ENCODE assay signal across 29 cellular contexts in the genomic region with DNA sequence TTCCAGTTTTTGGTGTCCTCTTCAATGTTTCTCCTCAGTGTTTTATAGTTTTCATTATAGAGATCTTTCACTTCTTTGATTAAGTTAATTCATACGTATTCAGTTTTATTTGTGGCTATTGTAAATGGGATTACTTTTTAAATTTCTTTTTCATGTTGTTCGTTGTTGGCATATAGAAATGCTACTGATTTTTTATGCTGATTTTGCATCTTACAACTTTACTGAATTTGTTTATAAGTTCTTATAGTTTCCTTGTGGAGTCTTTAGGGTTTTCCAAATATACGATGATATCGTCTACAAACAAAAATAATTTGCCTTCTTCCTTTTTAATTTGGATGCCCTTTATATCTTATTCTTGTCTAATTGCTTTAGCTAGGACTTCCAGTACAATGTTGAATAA. TPM values are rescaled to one million over a fixed set of nuclear protein-coding genes. Genes with fewer than 3 reads are reported as not detected.
DNase-seq lines count a peak whose midpoint lies in the region; ATAC-seq, FAIRE-seq and TF ChIP-seq lines count a peak whose summit lies in the region.
"Had no signal": no experiment of that assay in that cellular context is flagged by ENCODE, and none has a peak within 500 bp of the region (broad histone marks: within the 10 kb centered on the region; RNA-seq: fewer than 3 reads in every experiment).

No MANE protein-coding gene starts in this region.

- no peak overlapping the region for H4K91ac ChIP-seq in IMR-90 (ENCODE audit: insufficient read depth, low read depth, low read length)

- no peak for DNase-seq in A549 (ENCODE audit: low read depth in 1 of 2, low spot score in 1 of 2)
- DNase-seq in IMR-90, result no peak
- no peak for DNase-seq in K562 (ENCODE audit: extremely low read depth in 1 of 4, low spot score in 3 of 4)
- DNase-seq in type B pancreatic cell (ENCODE audit: extremely low spot score, unreplicated experiment), result no peak
- DNase-seq: 8988T; BE2C; C1 segment of cervical spinal cord; CD4-positive, alpha-beta memory T cell; CD4-positive, CD25-positive, alpha-beta regulatory T cell; CD8-positive, alpha-beta memory T cell; COR-L47; DMS 273 treated with DMSO at 0.1 percent for 48 hours; DMS153; DMS53; DMS79; DND-41; EL; GDM1 had no signal

- no peak overlapping the region for H3K56ac ChIP-seq in IMR-90 (ENCODE audit: extremely low read depth, insufficient read depth, low read length)

- H2BK15ac ChIP-seq in IMR-90 (ENCODE audit: low read depth, low read length), result no peak overlapping the region

- H3K36me3 ChIP-seq in IMR-90 (ENCODE audit: control insufficient read depth, insufficient read depth, low read length), result no peaks in the 10 kb centered on the region
- H3K36me3 ChIP-seq in K562 (ENCODE audit: control insufficient read depth, insufficient read depth, low read length), result no peaks in the 10 kb centered on the region
- H3K36me3 ChIP-seq: BE2C, BLaER1 had no signal

- H3K27ac Mint-ChIP-seq in type B pancreatic cell, result no peak overlapping the region
- H3K27ac Mint-ChIP-seq: CD14-positive monocyte; CD4-positive, alpha-beta memory T cell; CD4-positive, CD25-positive, alpha-beta regulatory T cell; CD8-positive, alpha-beta memory T cell had no signal

- H3K4me2 ChIP-seq in A549 (no peak overlapping the region), IMR-90 (ENCODE audit: low read depth, low read length) (no peak overlapping the region), K562 (ENCODE audit: insufficient read depth, low read length) (no peak overlapping the region)
- H3K4me2 ChIP-seq: BLaER1 had no signal

- TF ChIP-seq EP300 in A549 (IDR thresholded peaks at IDR 0.05) (no peak), K562 (IDR thresholded peaks at IDR 0.05; ENCODE audit: low read length) (no peak)

- in situ Hi-C loops in IMR-90 (cut with MboI; ENCODE audit: low sequenced_read_pairs) (no loop called here), K562 (cut with MboI) (no loop called here)

- no peak overlapping the region for H4K8ac ChIP-seq in IMR-90 (ENCODE audit: low read depth in 2 of 2, low read length in 2 of 2)

- no peak for ATAC-seq in A549
- no peak for ATAC-seq in IMR-90 (ENCODE audit: low read depth)
- no peak for ATAC-seq in K562
- no peak for ATAC-seq in GM18873 (IDR thresholded peaks at IDR 0.05; ENCODE audit: low FRiP score, unreplicated experiment)
- ATAC-seq: GM12878 had no signal

- peaks cover 15% of the 10 kb centered on the region for H3K4me1 ChIP-seq in A549
- peaks cover 6% of the 10 kb centered on the region for H3K4me1 ChIP-seq in IMR-90 (ENCODE audit: control insufficient read depth, insufficient read depth, low read length)
- H3K4me1 ChIP-seq in K562 (replicated peaks in 1 of 2; ENCODE audit: control insufficient read depth in 2 of 2, insufficient read depth in 2 of 2, low read length in 2 of 2), result peaks cover 9 to 11% of the 10 kb centered on the region in 2 experiments
- H3K4me1 ChIP-seq: BE2C had no signal

- H3K23ac ChIP-seq in IMR-90 (ENCODE audit: low read depth, low read length), result no peak overlapping the region

- no peak overlapping the region for H3K18ac ChIP-seq in IMR-90 (ENCODE audit: low read depth, low read length)

- no peaks in the 10 kb centered on the region for H3K9me3 Mint-ChIP-seq in type B pancreatic cell

- H3K9me3 ChIP-seq in A549 (peaks cover 6% of the 10 kb centered on the region; the same call in 2 of the 3 replicates), IMR-90 (ENCODE audit: control insufficient read depth, insufficient read depth, low read length) (no peaks in the 10 kb centered on the region), K562 (replicated peaks; ENCODE audit: control insufficient read depth, insufficient read depth, low read depth, low read length) (no peaks in the 10 kb centered on the region; the same call in 1 of the 2 replicates)
- H3K9me3 ChIP-seq: BE2C had no signal

- TF ChIP-seq RAD21 in A549 (conservative IDR thresholded peaks at IDR 0.05 in 1 of 2, IDR thresholded peaks at IDR 0.05 in 1 of 2) (no peak), IMR-90 (IDR thresholded peaks at IDR 0.05; ENCODE audit: low read length) (no peak), K562 (CRISPR knock-in tag; conservative IDR thresholded peaks at IDR 0.05 in 1 of 2, IDR thresholded peaks at IDR 0.05 in 1 of 2) (no peak)

- H3K27me3 Mint-ChIP-seq in type B pancreatic cell, result peaks cover 29% of the 10 kb centered on the region

- H2AFZ ChIP-seq in IMR-90 (replicated peaks; ENCODE audit: low read length, poor library complexity), result no peak overlapping the region
- no peak overlapping the region for H2AFZ ChIP-seq in K562 (ENCODE audit: low read depth, low read length)

- no peak for FAIRE-seq in A549 (lab: Jason Lieb, UNC)
- FAIRE-seq in K562 (lab: Jason Lieb, UNC), result no peak
- FAIRE-seq: A204.1, GM12878, GM12892, GM18507, GM19239 had no signal

- POLR2A ChIA-PET in A549 (lab: Yijun Ruan, JAX) (no interaction called here), IMR-90 (lab: Charles Lee; ENCODE audit: unreplicated experiment) (no interaction called here), K562 (lab: Yijun Ruan, JAX) (no interaction called here)

- no peaks in the 10 kb centered on the region for H4K20me1 ChIP-seq in IMR-90 (ENCODE audit: insufficient read depth, low read length)
- no peaks in the 10 kb centered on the region for H4K20me1 ChIP-seq in K562 (replicated peaks; ENCODE audit: control insufficient read depth, insufficient read depth, low read length)
- H4K20me1 ChIP-seq: BLaER1 had no signal

- TF ChIP-seq POLR2A in A549 (IDR thresholded peaks at IDR 0.05; ENCODE audit: low read length) (no peak), IMR-90 (IDR thresholded peaks at IDR 0.05; ENCODE audit: low read depth, low read length) (no peak), K562 (conservative IDR thresholded peaks at IDR 0.05) (no peak)

- TF ChIP-seq CTCF in A549 (IDR thresholded peaks at IDR 0.05) (no peak), IMR-90 (conservative IDR thresholded peaks at IDR 0.05; ENCODE audit: low read depth, low read length) (no peak), K562 (IDR thresholded peaks at IDR 0.05 in 2 of 3, conservative IDR thresholded peaks at IDR 0.05 in 1 of 3; ENCODE audit: insufficient read depth in 2 of 3, low read depth in 1 of 3, low read length in 3 of 3) (no peak), type B pancreatic cell (conservative IDR thresholded peaks at IDR 0.05) (no peak)

- H2BK5ac ChIP-seq in IMR-90 (ENCODE audit: low read depth, low read length, poor library complexity, severe bottlenecking), result no peak overlapping the region

- H3K4me3 Mint-ChIP-seq in type B pancreatic cell, result no peak overlapping the region
- H3K4me3 Mint-ChIP-seq: CD14-positive monocyte; CD4-positive, alpha-beta memory T cell; CD4-positive, CD25-positive, alpha-beta regulatory T cell; CD8-positive, alpha-beta memory T cell had no signal

- H3K14ac ChIP-seq in IMR-90 (replicated peaks; ENCODE audit: low read depth, low read length), result no peak overlapping the region

- CTCF ChIA-PET in A549 (lab: Yijun Ruan, JAX), result interaction anchor here (1.1 kb wide), 1 partner anchor 44 kb away, joined by 4 read pairs; no protein-coding TSS in a partner anchor
- CTCF ChIA-PET in IMR-90 (lab: Yijun Ruan, JAX), result no interaction called here
- CTCF ChIA-PET in K562 (lab: Yijun Ruan, JAX; ENCODE audit: low intra/inter-chr PET ratio), result no interaction called here

- no peaks in the 10 kb centered on the region for H3K36me3 Mint-ChIP-seq in type B pancreatic cell
- H3K36me3 Mint-ChIP-seq: CD14-positive monocyte; CD4-positive, alpha-beta memory T cell had no signal

- no peak overlapping the region for H3K4ac ChIP-seq in IMR-90 (ENCODE audit: low read depth, low read length)

- no peak overlapping the region for H3K27ac ChIP-seq in A549
- no peak overlapping the region for H3K27ac ChIP-seq in IMR-90 (ENCODE audit: insufficient read depth, low read length)
- H3K27ac ChIP-seq in K562 (ENCODE audit: extremely low read depth, low read depth, low read length), result no peak overlapping the region
- H3K27ac ChIP-seq: BLaER1 had no signal

- BruUV-seq in IMR-90 (replicated peaks; lab: Mats Ljungman, UMichigan) (no TSS peak), K562 (replicated peaks; lab: Mats Ljungman, UMichigan) (no TSS peak)

- H3K4me1 Mint-ChIP-seq in type B pancreatic cell (ENCODE audit: unreplicated experiment), result peaks cover 9% of the 10 kb centered on the region
- H3K4me1 Mint-ChIP-seq: CD4-positive, alpha-beta memory T cell; CD8-positive, alpha-beta memory T cell had no signal

- intact Hi-C loops in IMR-90 (cut with micrococcal nuclease), result no loop called here
- intact Hi-C loops in K562 (cut with micrococcal nuclease), result no loop called here

- dilution Hi-C loops in IMR-90 (cut with HindIII; ENCODE audit: low sequenced_read_pairs, unreplicated experiment), result no loop called here

- H3K27me3 ChIP-seq in IMR-90 (ENCODE audit: control insufficient read depth, insufficient read depth, low read length) (peaks cover 8% of the 10 kb centered on the region; the same call in 1 of the 2 replicates), K562 (ENCODE audit: control insufficient read depth in 2 of 2, insufficient read depth in 2 of 2, low read length in 2 of 2) (no peaks in the 10 kb centered on the region)
- H3K27me3 ChIP-seq: BE2C, BLaER1 had no signal

- H3K79me2 ChIP-seq in K562 (ENCODE audit: control insufficient read depth, insufficient read depth, low read length), result no peaks in the 10 kb centered on the region

- no peak overlapping the region for H2BK20ac ChIP-seq in IMR-90 (ENCODE audit: low read depth, low read length)

- WGBS in A549 (ENCODE audit: missing lambda C conversion rate), result 88% methylated on average over 4 of the region's 4 CpGs
- whole genome bisulfite sequencing in IMR-90 (ENCODE audit: extremely low coverage in 2 of 2, insufficient read length in 1 of 2), 2 experiments, result no CpG with 5 or more reads among the region's 4 CpGs
- 62% methylated on average over 4 of the region's 4 CpGs for WGBS in K562 (ENCODE audit: insufficient coverage, low coverage, missing lambda C conversion rate)

- no peaks in the 10 kb centered on the region for H3K79me1 ChIP-seq in IMR-90 (ENCODE audit: low read depth in 1 of 2, low read length in 2 of 2)

- H2AK5ac ChIP-seq in IMR-90 (ENCODE audit: low read depth, low read length), result no peak overlapping the region

- H2AK9ac ChIP-seq in IMR-90 (replicated peaks; ENCODE audit: low read depth, low read length, poor library complexity), result no peak overlapping the region

- H3K9ac ChIP-seq in IMR-90 (ENCODE audit: low read depth, low read length) (no peak overlapping the region), K562 (ENCODE audit: insufficient read depth in 1 of 2, low read depth in 2 of 2, low read length in 2 of 2) (no peak overlapping the region)
- H3K9ac ChIP-seq: BLaER1 had no signal

- H3K9me1 ChIP-seq in IMR-90 (ENCODE audit: insufficient read depth, low read length) (no peaks in the 10 kb centered on the region), K562 (ENCODE audit: control insufficient read depth, insufficient read depth, low read length) (no peaks in the 10 kb centered on the region)

- no peak overlapping the region for H3K4me3 ChIP-seq in A549
- no peak overlapping the region for H3K4me3 ChIP-seq in IMR-90 (ENCODE audit: insufficient read depth, low read depth, low read length)
- no peak overlapping the region for H3K4me3 ChIP-seq in K562
- H3K4me3 ChIP-seq: BLaER1, GM12878 had no signal

- H2BK120ac ChIP-seq in IMR-90 (ENCODE audit: low read depth, low read length), result no peak overlapping the region

- H4K5ac ChIP-seq in IMR-90 (ENCODE audit: low read depth, low read length), result no peak overlapping the region

RNA-seq across cellular contexts. Expression of a gene that starts 9.7 kb away (rescaled TPM):
- polyA plus RNA-seq in A549 (2011; rRNA removed), result 0.13 TPM in 1 of 2 replicates, not detected in the other
- polyA plus RNA-seq in A549 (2012; cell fraction: cytosol; rRNA removed), result 0.03 and 0.05 TPM in 2 replicates
- 0.05 and 0.06 TPM in 2 replicates for polyA plus RNA-seq in A549 (2012; cell fraction: nucleus; rRNA removed)
- 0.05 TPM in 1 of 3 replicates, not detected in the others for polyA plus RNA-seq in A549 (2017; fragmentation: RNase III; extraction: RNeasy Plus Mini Kit Qiagen cat#74134 plus additional on column Dnase treatment)
- polyA minus RNA-seq in A549 (2011; rRNA and poly(A)+ RNA removed), result not detected in 2 replicates
- not detected in 2 replicates for total RNA-seq in IMR-90 (2012; rRNA removed)
- not detected in 2 replicates for polyA plus RNA-seq in IMR-90 (2012; rRNA removed)
- not detected in 2 replicates for polyA plus RNA-seq in IMR-90 (2012; cell fraction: cytosol; rRNA removed)
- polyA plus RNA-seq in IMR-90 (2012; cell fraction: nucleus; rRNA removed; ENCODE audit: low replicate concordance), result not detected in 2 replicates
- total RNA-seq in K562 (2011; cell fraction: chromatin; rRNA removed; ENCODE audit: low replicate concordance), result not detected in 2 replicates
- not detected in 2 replicates for total RNA-seq in K562 (2011; cell fraction: nucleolus; rRNA removed)
- total RNA-seq in K562 (2011; cell fraction: nucleoplasm; rRNA removed), result not detected in 2 replicates
- 0.59 TPM in 1 of 2 replicates, not detected in the other for total RNA-seq in K562 (2014; rRNA removed)
- total RNA-seq in K562 (2014; rRNA removed; fragmentation: Illumina TruSeq; extraction: Trizol), result not detected in 2 replicates
- not detected in 2 replicates for total RNA-seq in K562 (2015; rRNA removed; fragmentation: Illumina TruSeq; extraction: Trizol)
- total RNA-seq in K562 (2021), result not detected in 2 replicates
- polyA plus RNA-seq in K562 (2011; rRNA removed), result 0.05 TPM in 1 of 2 replicates, not detected in the other
- not detected in 2 replicates for polyA plus RNA-seq in K562 (2011; cell fraction: cytosol; rRNA removed)
- 0.24 TPM in 1 of 2 replicates, not detected in the other for polyA plus RNA-seq in K562 (2011; cell fraction: nucleus; rRNA removed)
- not detected in 2 replicates for polyA plus RNA-seq in K562 (2012)
- 0.06 TPM in 1 of 2 replicates, not detected in the other for polyA plus RNA-seq in K562 (2014; fragmentation: Illumina TruSeq; extraction: Trizol)
- under 1 TPM in 1 of 2 experiments, not detected in 1; 0.04 TPM for polyA plus RNA-seq in K562 (2014; fragmentation: Nextera tagmentation; extraction: Ambion mirVana)
- 0.13 TPM in 1 of 2 replicates, not detected in the other for polyA plus RNA-seq in K562 (2014; rRNA removed)
- not detected in 2 replicates for polyA minus RNA-seq in K562 (2011; rRNA and poly(A)+ RNA removed)
- not detected in 2 replicates for polyA minus RNA-seq in K562 (2011; cell fraction: cytosol; rRNA and poly(A)+ RNA removed)
- not detected in 2 replicates for polyA minus RNA-seq in K562 (2011; cell fraction: nucleus; rRNA and poly(A)+ RNA removed)
- total RNA-seq in type B pancreatic cell (ENCODE audit: low replicate concordance), result 0.22 and 0.26 TPM in 2 replicates
- total RNA-seq: CD4-positive, alpha-beta memory T cell; CD4-positive, CD25-positive, alpha-beta regulatory T cell; CD8-positive, alpha-beta memory T cell; Daoy; G401; GM12878 had no signal
- polyA plus RNA-seq: AG04450; CD14-positive monocyte; CD4-positive, alpha-beta memory T cell; CD4-positive, CD25-positive, alpha-beta regulatory T cell; CD8-positive, alpha-beta memory T cell had no signal

RNA-seq across cellular contexts. Expression of a gene that starts 13.5 kb away (rescaled TPM):
- 0.21 and 0.22 TPM in 2 replicates for polyA plus RNA-seq in A549 (2011; rRNA removed)
- polyA plus RNA-seq in A549 (2012; cell fraction: cytosol; rRNA removed), result 0.05 and 0.07 TPM in 2 replicates
- polyA plus RNA-seq in A549 (2012; cell fraction: nucleus; rRNA removed), result 0.43 and 0.59 TPM in 2 replicates
- polyA plus RNA-seq in A549 (2017; fragmentation: RNase III; extraction: RNeasy Plus Mini Kit Qiagen cat#74134 plus additional on column Dnase treatment), result 0.06 to 0.09 TPM (median 0.08 TPM) in 3 replicates
- 0.29 TPM in 1 of 2 replicates, not detected in the other for polyA minus RNA-seq in A549 (2011; rRNA and poly(A)+ RNA removed)
- not detected in 2 replicates for total RNA-seq in IMR-90 (2012; rRNA removed)
- polyA plus RNA-seq in IMR-90 (2012; rRNA removed), result not detected in 2 replicates
- 0.01 TPM in 1 of 2 replicates, not detected in the other for polyA plus RNA-seq in IMR-90 (2012; cell fraction: cytosol; rRNA removed)
- polyA plus RNA-seq in IMR-90 (2012; cell fraction: nucleus; rRNA removed; ENCODE audit: low replicate concordance), result 0.21 and 0.56 TPM in 2 replicates
- total RNA-seq in K562 (2011; cell fraction: chromatin; rRNA removed; ENCODE audit: low replicate concordance), result 3.0 and 3.8 TPM in 2 replicates
- 1.2 and 2.4 TPM in 2 replicates for total RNA-seq in K562 (2011; cell fraction: nucleolus; rRNA removed)
- 3.7 and 4.8 TPM in 2 replicates for total RNA-seq in K562 (2011; cell fraction: nucleoplasm; rRNA removed)
- 0.20 and 0.23 TPM in 2 replicates for total RNA-seq in K562 (2014; rRNA removed)
- total RNA-seq in K562 (2014; rRNA removed; fragmentation: Illumina TruSeq; extraction: Trizol), result 0.22 and 0.26 TPM in 2 replicates
- 0.11 TPM in 2 replicates for total RNA-seq in K562 (2015; rRNA removed; fragmentation: Illumina TruSeq; extraction: Trizol)
- 0.36 and 0.42 TPM in 2 replicates for total RNA-seq in K562 (2021)
- 0.26 and 0.62 TPM in 2 replicates for polyA plus RNA-seq in K562 (2011; rRNA removed)
- 0.04 and 0.28 TPM in 2 replicates for polyA plus RNA-seq in K562 (2011; cell fraction: cytosol; rRNA removed)
- 2.4 and 5.4 TPM in 2 replicates for polyA plus RNA-seq in K562 (2011; cell fraction: nucleus; rRNA removed)
- 0.14 and 0.47 TPM in 2 replicates for polyA plus RNA-seq in K562 (2012)
- polyA plus RNA-seq in K562 (2014; fragmentation: Illumina TruSeq; extraction: Trizol), result 0.12 and 0.21 TPM in 2 replicates
- polyA plus RNA-seq in K562 (2014; fragmentation: Nextera tagmentation; extraction: Ambion mirVana), result under 1 TPM in 1 of 2 experiments, not detected in 1; 0.13 TPM
- 0.24 and 0.52 TPM in 2 replicates for polyA plus RNA-seq in K562 (2014; rRNA removed)
- 0.11 and 0.48 TPM in 2 replicates for polyA minus RNA-seq in K562 (2011; rRNA and poly(A)+ RNA removed)
- polyA minus RNA-seq in K562 (2011; cell fraction: cytosol; rRNA and poly(A)+ RNA removed), result not detected in 2 replicates
- 0.54 and 1.6 TPM in 2 replicates for polyA minus RNA-seq in K562 (2011; cell fraction: nucleus; rRNA and poly(A)+ RNA removed)
- 0.43 and 0.68 TPM in 2 replicates for total RNA-seq in type B pancreatic cell (ENCODE audit: low replicate concordance)
- total RNA-seq: G401 had no signal
- polyA plus RNA-seq: CD14-positive monocyte had no signal
